17 cellular contexts compared by ENCODE assay signal in the genomic region with DNA sequence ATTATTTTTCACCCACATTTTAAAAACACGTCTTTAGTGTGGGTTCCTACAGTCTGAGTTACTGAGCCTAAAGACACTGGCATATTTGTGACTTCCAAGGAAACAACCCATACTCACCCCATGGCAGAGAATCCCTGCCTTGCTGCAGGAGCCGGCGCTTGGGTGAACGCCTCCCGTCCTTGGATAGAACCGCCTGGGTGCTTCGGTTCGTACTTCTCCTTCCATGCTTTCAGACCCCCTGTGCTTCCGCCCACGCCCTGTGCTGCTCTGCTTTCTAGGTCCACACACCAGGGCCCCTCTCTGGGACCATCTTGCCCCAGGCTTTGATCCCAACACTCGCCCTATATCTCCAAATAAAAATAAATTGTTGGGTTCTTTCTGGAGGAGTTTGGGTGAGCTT.
A peak's percentile ranks its signal among the peaks of the same experiment; 100 is the strongest.
DNase-seq lines count a peak whose midpoint lies in the region; ATAC-seq, FAIRE-seq and TF ChIP-seq lines count a peak whose summit lies in the region.
"Had no signal": no experiment of that assay in that cellular context is flagged by ENCODE, and none has a peak within 500 bp of the region (broad histone marks: within the 10 kb centered on the region; RNA-seq: fewer than 3 reads in every experiment).

No MANE protein-coding gene starts in this region.

- no peak for FAIRE-seq in urothelium cell line (lab: Jason Lieb, UNC)
- FAIRE-seq: H54 had no signal

- H3K36me3 ChIP-seq in MG63 = no peaks in the 10 kb centered on the region
- H3K36me3 ChIP-seq in Peyer's patch = no peaks in the 10 kb centered on the region
- H3K36me3 ChIP-seq: BLaER1 had no signal

- no peak for TF ChIP-seq POLR2A in Peyer's patch (IDR thresholded peaks at IDR 0.05)

- H3K9me3 ChIP-seq in MG63 (no peaks in the 10 kb centered on the region), Peyer's patch (no peaks in the 10 kb centered on the region)
- H3K9me3 ChIP-seq: BLaER1 had no signal

- peak overlapping the region; percentile 10 for H3K27ac ChIP-seq in angular gyrus (ENCODE audit: low read depth, low read length)
- no peak overlapping the region for H3K27ac ChIP-seq in Peyer's patch
- H3K27ac ChIP-seq: 22Rv1, BLaER1, GM23248, HL-60 had no signal

- no peak for TF ChIP-seq CTCF in Peyer's patch (IDR thresholded peaks at IDR 0.05)

- ATAC-seq in GM19351 (IDR thresholded peaks at IDR 0.05; ENCODE audit: unreplicated experiment) = no peak
- ATAC-seq: HCT116 had no signal

- DNase-seq in NOMO-1 (lab: John Stamatoyannopoulos, UW; ENCODE audit: unreplicated experiment in 2 of 2) (peak; percentile 3), NOMO-1 treated with dmso at 0.1 percent for 144 hours (lab: John Stamatoyannopoulos, UW; ENCODE audit: unreplicated experiment) (no peak), posterior vena cava (ENCODE audit: low spot score) (peak; percentile 67), MG63 (no peak), Peyer's patch (no peak), urothelium cell line (ENCODE audit: low spot score) (no peak)
- DNase-seq: Caco-2; CD8-positive, alpha-beta memory T cell; GF-D8; GM23248 had no signal

- intact Hi-C loops in posterior vena cava (cut with DNase I) = no loop called here

- H3K27me3 ChIP-seq in MG63 (no peaks in the 10 kb centered on the region), Peyer's patch (no peaks in the 10 kb centered on the region)
- H3K27me3 ChIP-seq: BLaER1 had no signal

- no peaks in the 10 kb centered on the region for H3K4me1 ChIP-seq in Peyer's patch
- H3K4me1 ChIP-seq: BLaER1, Caco-2 had no signal

- H3K4me3 ChIP-seq in MG63 (no peak overlapping the region), Peyer's patch (no peak overlapping the region)
- H3K4me3 ChIP-seq: BLaER1, GM23248 had no signal

Comparison
In these comparisons a context has a peak if more than half of its experiments do, and no peak if none do; other contexts are left out.
1. DNase-seq: peak in NOMO-1 (2 of 2) and posterior vena cava (single experiment); none in NOMO-1 treated with dmso at 0.1 percent for 144 hours (single experiment), MG63 (single experiment), Peyer's patch (0 of 3) and urothelium cell line (single experiment).